11 cellular contexts compared by ENCODE assay signal in the genomic region with DNA sequence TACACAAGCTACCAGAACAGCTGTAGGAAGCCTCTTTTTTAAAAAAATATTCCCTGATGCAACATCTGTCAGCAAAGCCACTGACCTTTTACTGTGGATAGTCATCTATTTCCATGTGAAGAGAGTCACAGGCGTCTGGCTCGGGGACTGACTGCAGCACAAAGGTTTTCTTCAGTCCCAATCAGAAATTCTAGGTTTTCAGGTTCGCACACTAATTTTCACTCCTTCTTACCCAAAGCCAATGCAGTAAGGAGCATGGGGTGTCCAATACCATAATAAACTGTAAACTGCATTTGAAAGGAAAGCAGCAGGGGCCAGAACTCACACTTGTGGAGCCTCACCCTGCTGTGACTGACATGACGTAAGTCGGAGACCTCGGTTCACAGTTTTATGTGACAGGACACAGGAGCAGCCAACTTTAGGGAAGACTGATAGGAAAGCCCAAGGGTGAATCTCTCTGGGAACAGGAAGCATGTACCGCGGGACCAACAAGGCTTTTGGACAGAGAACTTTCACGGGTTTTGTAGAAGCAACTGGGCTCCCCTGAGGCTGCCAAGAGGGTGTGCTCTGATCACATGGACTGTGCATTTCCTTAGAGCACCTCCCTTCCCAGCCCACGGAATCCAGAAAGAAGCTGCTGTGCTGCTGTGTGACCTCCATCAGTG. TPM values are rescaled to one million over a fixed set of nuclear protein-coding genes. Genes with fewer than 3 reads are reported as not detected.
DNase-seq lines count a peak whose midpoint lies in the region; ATAC-seq and TF ChIP-seq lines count a peak whose summit lies in the region.
"Had no signal": no experiment of that assay in that cellular context is flagged by ENCODE, and none has a peak within 500 bp of the region (broad histone marks: within the 10 kb centered on the region; RNA-seq: fewer than 3 reads in every experiment).

No MANE protein-coding gene starts in this region.

- H3K27ac ChIP-seq in VCaP (peak overlapping the region; percentile 4; the same call in 1 of the 2 replicates), foreskin keratinocyte (no peak overlapping the region)

- peak; percentile 3 for ATAC-seq in foreskin keratinocyte
- ATAC-seq in HG02852 (IDR thresholded peaks at IDR 0.05; ENCODE audit: unreplicated experiment) = no peak

- H3K4me1 Mint-ChIP-seq in nephron = peaks cover 59% of the 10 kb centered on the region
- H3K4me1 Mint-ChIP-seq: naive B cell had no signal

- no peaks in the 10 kb centered on the region for H3K36me3 Mint-ChIP-seq in nephron (ENCODE audit: low read depth)
- H3K36me3 Mint-ChIP-seq: naive B cell had no signal

- no peaks in the 10 kb centered on the region for H3K9me3 Mint-ChIP-seq in nephron
- H3K9me3 Mint-ChIP-seq: naive B cell had no signal

- DNase-seq in foreskin keratinocyte (no peak), ureter (ENCODE audit: low spot score) (peak; percentile 56), D341Med (ENCODE audit: low spot score) (no peak)
- no peak for DNase-seq in activated naive CD4-positive, alpha-beta T cell treated with anti-CD3 and anti-CD28 coated beads, Interleukin-2, amount 50 U/mL, for 16 hours
- DNase-seq: MG63; naive B cell; stimulated activated naive CD4-positive, alpha-beta T cell; T-helper 2 cell had no signal

- H3K27me3 Mint-ChIP-seq in nephron (ENCODE audit: low read depth) = no peaks in the 10 kb centered on the region

- H3K4me1 ChIP-seq in foreskin keratinocyte = peaks cover 35% of the 10 kb centered on the region

- peak overlapping the region; percentile 19 to 82 (median 45) for H3K27ac Mint-ChIP-seq in nephron
- H3K27ac Mint-ChIP-seq: naive B cell had no signal

- H3K27me3 ChIP-seq in foreskin keratinocyte = no peaks in the 10 kb centered on the region
- H3K27me3 ChIP-seq: MG63 had no signal

- TF ChIP-seq CTCF in VCaP (conservative IDR thresholded peaks at IDR 0.05) (no peak), foreskin keratinocyte (conservative IDR thresholded peaks at IDR 0.05) (no peak), nephron (IDR thresholded peaks at IDR 0.05; ENCODE audit: unreplicated experiment in 3 of 3) (no peak)

- peak overlapping the region; percentile 24 to 72 (median 69) for H3K4me3 Mint-ChIP-seq in nephron
- H3K4me3 Mint-ChIP-seq: naive B cell had no signal

RNA-seq across cellular contexts. Expression of gene TMEM100, which starts 9.1 kb away (rescaled TPM):
- total RNA-seq in foreskin keratinocyte = 0.07 and 0.37 TPM in 2 replicates
- 0.16 and 0.23 TPM in 2 replicates for polyA plus RNA-seq in foreskin keratinocyte
- total RNA-seq in ureter = 8.4 TPM

RNA-seq across cellular contexts. Expression of gene PCTP, which starts 19.1 kb away (rescaled TPM):
- total RNA-seq in foreskin keratinocyte (16.5 and 17.7 TPM in 2 replicates), ureter (33.9 TPM)
- 12.5 TPM in 2 replicates for polyA plus RNA-seq in foreskin keratinocyte
